ENCODE assay signal across 8 cellular contexts in genomic region chr20:41734506-41734945, GRCh38.
DNase-seq lines count a peak whose midpoint lies in the region; ATAC-seq and TF ChIP-seq lines count a peak whose summit lies in the region.

No MANE protein-coding gene starts in this region.

- H3K4me1 ChIP-seq in neutrophil (ENCODE audit: control insufficient read depth in 1 of 2, insufficient read depth in 1 of 2, low read depth in 1 of 2, low read length in 1 of 2) = no peaks in the 10 kb centered on the region

- H3K27ac ChIP-seq in neutrophil = no peak overlapping the region

- peak; percentile 39 for DNase-seq in CD1c-positive myeloid dendritic cell (ENCODE audit: extremely low spot score)
- DNase-seq in NCI-H526 treated with DMSO at 0.1 percent for 48 hours (lab: John Stamatoyannopoulos, UW) = peak; percentile 25
- peak; percentile 24 for DNase-seq in activated CD8-positive, alpha-beta memory T cell treated with anti-CD3 and anti-CD28 coated beads, Interleukin-2, amount 50 U/mL, for 4 hours
- DNase-seq in fibroblast of the conjunctiva (ENCODE audit: low read depth) = peak; percentile 6

- no peaks in the 10 kb centered on the region for H3K9me3 ChIP-seq in neutrophil

- peak; percentile 72 for TF ChIP-seq CTCF in neutrophil (IDR thresholded peaks at IDR 0.05)

- ATAC-seq in GM21723 (IDR thresholded peaks at IDR 0.05; ENCODE audit: unreplicated experiment) = peak; percentile 54
- no peak for ATAC-seq in HG02981 (IDR thresholded peaks at IDR 0.05; ENCODE audit: unreplicated experiment)
- ATAC-seq in GM21825 (IDR thresholded peaks at IDR 0.05; ENCODE audit: unreplicated experiment) = no peak

- no peaks in the 10 kb centered on the region for H3K36me3 ChIP-seq in neutrophil

- H3K4me3 ChIP-seq in neutrophil (ENCODE audit: low read depth in 1 of 2, low read length in 1 of 2) = no peak overlapping the region

- H3K27me3 ChIP-seq in neutrophil = no peaks in the 10 kb centered on the region
